ENCODE assay signal across 8 cellular contexts in the genomic region with DNA sequence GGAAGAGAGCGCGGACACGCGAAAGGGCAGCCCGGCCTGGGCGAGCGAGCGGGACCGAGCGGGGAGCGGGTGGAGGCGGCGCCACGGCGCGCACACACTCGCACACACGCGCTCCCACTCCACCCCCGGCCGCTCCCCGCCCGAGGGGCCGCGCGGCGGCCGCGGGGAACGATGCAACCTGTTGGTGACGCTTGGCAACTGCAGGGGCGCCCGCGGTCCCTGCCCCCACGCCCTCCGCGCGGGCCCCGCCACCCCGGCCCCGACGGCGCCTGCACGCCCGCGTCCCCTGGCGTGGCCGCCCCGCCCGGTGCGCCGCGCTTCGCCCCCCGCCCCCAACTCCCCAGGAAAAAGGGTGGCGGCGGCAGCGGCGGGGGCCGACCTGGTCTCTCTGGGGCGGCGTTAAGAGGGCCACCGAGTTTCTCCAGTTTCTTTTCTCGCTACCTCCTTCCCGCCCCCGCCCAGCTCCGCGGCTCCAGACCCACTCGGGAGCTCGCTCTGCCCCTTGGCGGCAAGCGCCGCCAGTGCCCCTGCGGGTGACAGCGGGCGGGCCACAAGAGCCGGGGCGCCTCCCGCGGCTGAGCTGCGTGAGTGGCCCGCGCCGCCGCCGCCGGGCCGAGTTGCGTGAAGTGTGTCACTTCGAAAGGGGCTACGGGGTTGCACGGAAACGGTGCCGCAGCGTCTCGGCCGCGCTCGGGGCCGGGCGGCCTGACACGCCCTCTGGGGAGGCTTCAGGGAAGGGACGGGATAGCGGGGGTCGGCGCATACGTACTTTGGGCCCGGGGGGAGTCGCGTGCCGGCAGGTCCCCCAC. TPM values are rescaled to one million over a fixed set of nuclear protein-coding genes. Genes with fewer than 3 reads are reported as not detected.
A peak's percentile ranks its signal among the peaks of the same experiment; 100 is the strongest.
DNase-seq lines count a peak whose midpoint lies in the region; ATAC-seq and TF ChIP-seq lines count a peak whose summit lies in the region.

A gene (minus strand): TSS at position 80 of the 809 bp plus-strand sequence. CDS start 2,847 bp downstream, outside the sequence.

- H3K4me1 Mint-ChIP-seq in activated CD8-positive, alpha-beta memory T cell treated with anti-CD3 and anti-CD28 coated beads, Interleukin-2, amount 10 ng/mL, durations not matched to agents 7 days and 5 days, result peaks cover 50% of the 10 kb centered on the region
- H3K4me1 Mint-ChIP-seq in endodermal cell (peaks cover 35% of the 10 kb centered on the region), mesothelial cell of epicardium (peaks cover 35% of the 10 kb centered on the region)

- H3K36me3 ChIP-seq in endodermal cell (ENCODE audit: control insufficient read depth, insufficient read depth, low read length), result peaks cover 8% of the 10 kb centered on the region

- H3K27me3 Mint-ChIP-seq in activated CD8-positive, alpha-beta memory T cell treated with anti-CD3 and anti-CD28 coated beads, Interleukin-2, amount 10 ng/mL, durations not matched to agents 7 days and 5 days, result no peaks in the 10 kb centered on the region
- H3K27me3 Mint-ChIP-seq in endodermal cell (ENCODE audit: insufficient read depth), result peaks cover 32% of the 10 kb centered on the region
- peaks cover 17% of the 10 kb centered on the region for H3K27me3 Mint-ChIP-seq in mesothelial cell of epicardium (ENCODE audit: low read depth)

- H3K4me3 ChIP-seq in endodermal cell (ENCODE audit: low read length), result peak within 1 kb of the TSS; percentile 89

- peaks cover 33% of the 10 kb centered on the region for H3K36me3 Mint-ChIP-seq in activated CD8-positive, alpha-beta memory T cell treated with anti-CD3 and anti-CD28 coated beads, Interleukin-2, amount 10 ng/mL, durations not matched to agents 7 days and 5 days
- H3K36me3 Mint-ChIP-seq in endodermal cell (ENCODE audit: low read depth) (peaks cover 11% of the 10 kb centered on the region), mesothelial cell of epicardium (peaks cover 11% of the 10 kb centered on the region)

- peaks cover 7% of the 10 kb centered on the region for H3K4me1 ChIP-seq in endodermal cell (ENCODE audit: control insufficient read depth, insufficient read depth, low read length)

- TF ChIP-seq CTCF in endodermal cell (conservative IDR thresholded peaks at IDR 0.05) (peak; percentile 70), mesothelial cell of epicardium (IDR thresholded peaks at IDR 0.05; ENCODE audit: unreplicated experiment) (peak; percentile 52)

- H3K27me3 ChIP-seq in endodermal cell (ENCODE audit: control insufficient read depth, insufficient read depth, low read length, poor library complexity, severe bottlenecking), result no peaks in the 10 kb centered on the region

- H3K27ac ChIP-seq in endodermal cell (ENCODE audit: low read depth, low read length), result no peak within 1 kb of the TSS

- 0 to 2% methylated on average over 11 to 111 of the region's 111 CpGs for WGBS in endodermal cell (ENCODE audit: insufficient coverage in 1 of 2, insufficient read length in 1 of 2), 2 experiments

- ATAC-seq in GM19025 (IDR thresholded peaks at IDR 0.05; ENCODE audit: low read depth, unreplicated experiment), result peak; percentile 59
- peak; percentile 53 for ATAC-seq in HG03342 (IDR thresholded peaks at IDR 0.05; ENCODE audit: unreplicated experiment)
- ATAC-seq in activated CD8-positive, alpha-beta memory T cell treated with anti-CD3 and anti-CD28 coated beads, Interleukin-2, amount 10 ng/mL, durations not matched to agents 7 days and 5 days, result peak; percentile 71

- peaks cover 4% of the 10 kb centered on the region for H3K9me3 ChIP-seq in endodermal cell (ENCODE audit: control insufficient read depth, low read length)

- CTCF ChIA-PET in activated CD8-positive, alpha-beta memory T cell treated with anti-CD3 and anti-CD28 coated beads, Interleukin-2, amount 10 ng/mL, durations not matched to agents 7 days and 5 days (lab: Charles Lee), result interaction anchor here (0.6 to 2.9 kb wide), 31 partner anchors 7 to 788 kb away, joined by 3 to 30 read pairs (median 3); no protein-coding TSS in a partner anchor

- H3K9me3 Mint-ChIP-seq in activated CD8-positive, alpha-beta memory T cell treated with anti-CD3 and anti-CD28 coated beads, Interleukin-2, amount 10 ng/mL, durations not matched to agents 7 days and 5 days (ENCODE audit: low read depth), result no peaks in the 10 kb centered on the region
- H3K9me3 Mint-ChIP-seq in endodermal cell, result no peaks in the 10 kb centered on the region
- no peaks in the 10 kb centered on the region for H3K9me3 Mint-ChIP-seq in mesothelial cell of epicardium

- DNase-seq in C1 segment of cervical spinal cord (lab: John Stamatoyannopoulos, UW), result peak; percentile 52 to 96 (median 88)
- DNase-seq in NK-92 treated with Interleukin-12 subunit alpha and Interleukin-12 subunit beta, amount 100 ng/mL, for 24 hours (lab: John Stamatoyannopoulos, UW), result peak; percentile 90
- peak; percentile 87 for DNase-seq in activated CD8-positive, alpha-beta memory T cell treated with anti-CD3 and anti-CD28 coated beads, Interleukin-2, amount 10 ng/mL, durations not matched to agents 7 days and 5 days
- peak; percentile 87 for DNase-seq in endodermal cell
- peak; percentile 59 to 80 for DNase-seq in mesothelial cell of epicardium (ENCODE audit: low spot score in 2 of 2, unreplicated experiment in 2 of 2)
- peak; percentile 77 to 80 for DNase-seq in stimulated activated CD8-positive, alpha-beta memory T cell treated with anti-CD3 and anti-CD28 coated beads, Interleukin-15, amount 100 ng/mL, for 48 hours (ENCODE audit: low read depth in 2 of 2)

- H3K4me3 Mint-ChIP-seq in activated CD8-positive, alpha-beta memory T cell treated with anti-CD3 and anti-CD28 coated beads, Interleukin-2, amount 10 ng/mL, durations not matched to agents 7 days and 5 days, result peak within 1 kb of the TSS; percentile 88
- H3K4me3 Mint-ChIP-seq in endodermal cell (peak within 1 kb of the TSS; percentile 79), mesothelial cell of epicardium (peak within 1 kb of the TSS; percentile 88)

- peak within 1 kb of the TSS; percentile 97 for H3K27ac Mint-ChIP-seq in activated CD8-positive, alpha-beta memory T cell treated with anti-CD3 and anti-CD28 coated beads, Interleukin-2, amount 10 ng/mL, durations not matched to agents 7 days and 5 days
- H3K27ac Mint-ChIP-seq in endodermal cell (no peak within 1 kb of the TSS), mesothelial cell of epicardium (peak within 1 kb of the TSS; percentile 99)

- peak within 1 kb of the TSS; percentile 32 for H3K9ac ChIP-seq in endodermal cell (ENCODE audit: extremely low read depth, low read length, poor library complexity, severe bottlenecking)

RNA-seq across cellular contexts. Expression of the gene that starts here (rescaled TPM):
- total RNA-seq in activated CD8-positive, alpha-beta memory T cell treated with anti-CD3 and anti-CD28 coated beads, Interleukin-2, amount 10 ng/mL, durations not matched to agents 7 days and 5 days, result 10 to 100 TPM; 66.2 to 77.9 TPM
- 10 to 100 TPM in 1 of 2 donors, 1 to 10 TPM in 1; 9.5 to 20.5 TPM for total RNA-seq in endodermal cell
- 5.1 TPM for polyA plus RNA-seq in endodermal cell (2013, experiment 1 of 2)
- 4.6 TPM for polyA plus RNA-seq in endodermal cell (2013, experiment 2 of 2)
- 29.2 to 35.3 TPM (median 34.5 TPM) in 3 replicates for total RNA-seq in mesothelial cell of epicardium
